ENCODE assay signal across 1 cellular context in genomic region chr7:149022961-149023360, GRCh38.
TF ChIP-seq lines count a peak whose summit lies in the region.

No MANE protein-coding gene starts in this region.

TF ChIP-seq in GM23338, 12 proteins besides CTCF, POLR2A, EP300 and RAD21 (continued from another document):
- TF ChIP-seq ETS1 (IDR thresholded peaks at IDR 0.05) (no peak), POLR2AphosphoS5 (IDR thresholded peaks at IDR 0.05; ENCODE audit: low read depth) (no peak)
- TF ChIP-seq, protein P1, sequence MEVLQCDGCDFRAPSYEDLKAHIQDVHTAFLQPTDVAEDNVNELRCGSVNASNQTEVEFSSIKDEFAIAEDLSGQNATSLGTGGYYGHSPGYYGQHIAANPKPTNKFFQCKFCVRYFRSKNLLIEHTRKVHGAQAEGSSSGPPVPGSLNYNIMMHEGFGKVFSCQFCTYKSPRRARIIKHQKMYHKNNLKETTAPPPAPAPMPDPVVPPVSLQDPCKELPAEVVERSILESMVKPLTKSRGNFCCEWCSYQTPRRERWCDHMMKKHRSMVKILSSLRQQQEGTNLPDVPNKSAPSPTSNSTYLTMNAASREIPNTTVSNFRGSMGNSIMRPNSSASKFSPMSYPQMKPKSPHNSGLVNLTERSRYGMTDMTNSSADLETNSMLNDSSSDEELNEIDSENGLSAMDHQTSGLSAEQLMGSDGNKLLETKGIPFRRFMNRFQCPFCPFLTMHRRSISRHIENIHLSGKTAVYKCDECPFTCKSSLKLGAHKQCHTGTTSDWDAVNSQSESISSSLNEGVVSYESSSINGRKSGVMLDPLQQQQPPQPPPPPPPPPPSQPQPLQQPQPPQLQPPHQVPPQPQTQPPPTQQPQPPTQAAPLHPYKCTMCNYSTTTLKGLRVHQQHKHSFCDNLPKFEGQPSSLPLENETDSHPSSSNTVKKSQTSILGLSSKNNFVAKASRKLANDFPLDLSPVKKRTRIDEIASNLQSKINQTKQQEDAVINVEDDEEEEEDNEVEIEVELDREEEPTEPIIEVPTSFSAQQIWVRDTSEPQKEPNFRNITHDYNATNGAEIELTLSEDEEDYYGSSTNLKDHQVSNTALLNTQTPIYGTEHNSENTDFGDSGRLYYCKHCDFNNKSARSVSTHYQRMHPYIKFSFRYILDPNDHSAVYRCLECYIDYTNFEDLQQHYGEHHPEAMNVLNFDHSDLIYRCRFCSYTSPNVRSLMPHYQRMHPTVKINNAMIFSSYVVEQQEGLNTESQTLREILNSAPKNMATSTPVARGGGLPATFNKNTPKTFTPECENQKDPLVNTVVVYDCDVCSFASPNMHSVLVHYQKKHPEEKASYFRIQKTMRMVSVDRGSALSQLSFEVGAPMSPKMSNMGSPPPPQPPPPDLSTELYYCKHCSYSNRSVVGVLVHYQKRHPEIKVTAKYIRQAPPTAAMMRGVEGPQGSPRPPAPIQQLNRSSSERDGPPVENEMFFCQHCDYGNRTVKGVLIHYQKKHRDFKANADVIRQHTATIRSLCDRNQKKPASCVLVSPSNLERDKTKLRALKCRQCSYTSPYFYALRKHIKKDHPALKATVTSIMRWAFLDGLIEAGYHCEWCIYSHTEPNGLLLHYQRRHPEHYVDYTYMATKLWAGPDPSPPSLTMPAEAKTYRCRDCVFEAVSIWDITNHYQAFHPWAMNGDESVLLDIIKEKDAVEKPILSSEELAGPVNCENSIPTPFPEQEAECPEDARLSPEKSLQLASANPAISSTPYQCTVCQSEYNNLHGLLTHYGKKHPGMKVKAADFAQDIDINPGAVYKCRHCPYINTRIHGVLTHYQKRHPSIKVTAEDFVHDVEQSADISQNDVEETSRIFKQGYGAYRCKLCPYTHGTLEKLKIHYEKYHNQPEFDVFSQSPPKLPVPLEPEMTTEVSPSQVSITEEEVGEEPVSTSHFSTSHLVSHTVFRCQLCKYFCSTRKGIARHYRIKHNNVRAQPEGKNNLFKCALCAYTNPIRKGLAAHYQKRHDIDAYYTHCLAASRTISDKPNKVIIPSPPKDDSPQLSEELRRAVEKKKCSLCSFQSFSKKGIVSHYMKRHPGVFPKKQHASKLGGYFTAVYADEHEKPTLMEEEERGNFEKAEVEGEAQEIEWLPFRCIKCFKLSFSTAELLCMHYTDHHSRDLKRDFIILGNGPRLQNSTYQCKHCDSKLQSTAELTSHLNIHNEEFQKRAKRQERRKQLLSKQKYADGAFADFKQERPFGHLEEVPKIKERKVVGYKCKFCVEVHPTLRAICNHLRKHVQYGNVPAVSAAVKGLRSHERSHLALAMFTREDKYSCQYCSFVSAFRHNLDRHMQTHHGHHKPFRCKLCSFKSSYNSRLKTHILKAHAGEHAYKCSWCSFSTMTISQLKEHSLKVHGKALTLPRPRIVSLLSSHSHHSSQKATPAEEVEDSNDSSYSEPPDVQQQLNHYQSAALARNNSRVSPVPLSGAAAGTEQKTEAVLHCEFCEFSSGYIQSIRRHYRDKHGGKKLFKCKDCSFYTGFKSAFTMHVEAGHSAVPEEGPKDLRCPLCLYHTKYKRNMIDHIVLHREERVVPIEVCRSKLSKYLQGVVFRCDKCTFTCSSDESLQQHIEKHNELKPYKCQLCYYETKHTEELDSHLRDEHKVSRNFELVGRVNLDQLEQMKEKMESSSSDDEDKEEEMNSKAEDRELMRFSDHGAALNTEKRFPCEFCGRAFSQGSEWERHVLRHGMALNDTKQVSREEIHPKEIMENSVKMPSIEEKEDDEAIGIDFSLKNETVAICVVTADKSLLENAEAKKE (CRISPR knock-in tag; IDR thresholded peaks at IDR 0.05), result no peak
